25 cellular contexts compared by ENCODE assay signal in genomic region chr1:186843931-186844330, GRCh38. TPM values are rescaled to one million over a fixed set of nuclear protein-coding genes. Genes with fewer than 3 reads are reported as not detected.
"Had no signal": no experiment of that assay in that cellular context is flagged by ENCODE, and none has a peak within 500 bp of the region (broad histone marks: within the 10 kb centered on the region; RNA-seq: fewer than 3 reads in every experiment).

No MANE protein-coding gene starts in this region.

- H3K9me3 ChIP-seq: esophagus squamous epithelium, gastrocnemius medialis, heart right ventricle, left lung, lower lobe of right lung, mucosa of descending colon had no signal

- H3K4me1 ChIP-seq: gastrocnemius medialis had no signal

- H3K27ac Mint-ChIP-seq: mesothelial cell of epicardium; naive thymus-derived CD8-positive, alpha-beta T cell had no signal

- H3K36me3 ChIP-seq: esophagus squamous epithelium, gastrocnemius medialis, heart right ventricle, left lung, lower lobe of right lung had no signal

- H3K36me3 Mint-ChIP-seq: mesothelial cell of epicardium; naive B cell; naive thymus-derived CD8-positive, alpha-beta T cell had no signal

- H3K4me1 Mint-ChIP-seq: naive B cell; naive thymus-derived CD8-positive, alpha-beta T cell had no signal

- DNase-seq: dermis blood vessel endothelial cell; dorsolateral prefrontal cortex; effector CD4-positive, alpha-beta T cell; effector memory CD4-positive, alpha-beta T cell; erythroblast; esophagus squamous epithelium; foreskin fibroblast; gastrocnemius medialis; glutamatergic neuron; head of caudate nucleus; heart right ventricle; hippocampal formation; left cardiac atrium; left lung; left ventricle myocardium superior; lower lobe of right lung; mesenchymal stem cell; mucosa of descending colon; naive B cell; naive thymus-derived CD8-positive, alpha-beta T cell had no signal

- H3K27ac ChIP-seq: coronary artery, epithelial cell of prostate, esophagus squamous epithelium, gastrocnemius medialis, heart right ventricle, left lung, lower lobe of right lung had no signal

- H3K9me3 Mint-ChIP-seq: mesothelial cell of epicardium; naive B cell; naive thymus-derived CD8-positive, alpha-beta T cell had no signal

- H3K27me3 Mint-ChIP-seq: naive B cell had no signal

- H3K27me3 ChIP-seq: dorsolateral prefrontal cortex, esophagus squamous epithelium, gastrocnemius medialis, heart right ventricle, left lung had no signal

- H3K4me3 ChIP-seq: coronary artery, dorsolateral prefrontal cortex, esophagus squamous epithelium, gastrocnemius medialis, heart right ventricle, left lung, lower lobe of right lung, mucosa of descending colon had no signal

- ATAC-seq: esophagus mucosa; gastrocnemius medialis; heart right ventricle; left cardiac atrium; left lung; left ventricle myocardium superior; lower lobe of right lung; naive thymus-derived CD8-positive, alpha-beta T cell had no signal

- H3K4me3 Mint-ChIP-seq: mesothelial cell of epicardium; naive B cell; naive thymus-derived CD8-positive, alpha-beta T cell had no signal

RNA-seq across cellular contexts. Expression of gene PLA2G4A, which starts 15.2 kb away (rescaled TPM):
- total RNA-seq: myocyte had no signal
